In genomic region chr6:15248451-15249370, GRCh38 we compare ENCODE assay signal across 8 cellular contexts. TPM values are rescaled to one million over a fixed set of nuclear protein-coding genes. Genes with fewer than 3 reads are reported as not detected.
DNase-seq lines count a peak whose midpoint lies in the region; ATAC-seq and TF ChIP-seq lines count a peak whose summit lies in the region.

No MANE protein-coding gene starts in this region.

- H3K27me3 Mint-ChIP-seq in GM23338 (ENCODE audit: insufficient read depth, low read depth, poor library complexity) (peaks cover 26% of the 10 kb centered on the region), nephron progenitor cell (ENCODE audit: low read depth, poor library complexity) (no peaks in the 10 kb centered on the region)

- ATAC-seq in GM23338: peak; percentile 13

- DNase-seq in DMS 273 treated with DMSO at 0.1 percent for 48 hours (lab: John Stamatoyannopoulos, UW): peak; percentile 55
- peak; percentile 97 for DNase-seq in GM23338 (ENCODE audit: low spot score)
- peak; percentile 99 for DNase-seq in M059J (ENCODE audit: low read depth)
- DNase-seq in SHP77 (lab: John Stamatoyannopoulos, UW): peak; percentile 89 to 94
- peak; percentile 98 for DNase-seq in activated effector memory CD4-positive, alpha-beta T cell treated with anti-CD3 and anti-CD28 coated beads, Interleukin-2, amount 50 U/mL, for 16 hours
- peak; percentile 95 for DNase-seq in fibroblast of the aortic adventitia (ENCODE audit: low read depth)
- peak; percentile 94 for DNase-seq in nephron progenitor cell
- peak; percentile 94 for DNase-seq in stimulated activated naive CD4-positive, alpha-beta T cell treated with Interleukin-2 at 50 U/mL for 16 hours (lab: John Stamatoyannopoulos, UW)

- H3K27me3 ChIP-seq in GM23338 (ENCODE audit: insufficient read depth): no peaks in the 10 kb centered on the region

- H3K4me1 Mint-ChIP-seq in GM23338: peaks cover 58% of the 10 kb centered on the region
- peaks cover 57% of the 10 kb centered on the region for H3K4me1 Mint-ChIP-seq in nephron progenitor cell

- H3K27ac Mint-ChIP-seq in GM23338: peak overlapping the region; percentile 89
- H3K27ac Mint-ChIP-seq in nephron progenitor cell: peak overlapping the region; percentile 98

- H3K36me3 Mint-ChIP-seq in GM23338 (ENCODE audit: low read depth): peaks cover 70% of the 10 kb centered on the region
- peaks cover 7% of the 10 kb centered on the region for H3K36me3 Mint-ChIP-seq in nephron progenitor cell (ENCODE audit: low read depth)

- peaks cover 49% of the 10 kb centered on the region for H3K4me1 ChIP-seq in GM23338 (ENCODE audit: insufficient read depth)

- H3K27ac ChIP-seq in GM23338 (ENCODE audit: low read depth): peak overlapping the region; percentile 60

- H3K4me2 ChIP-seq in GM23338: peak overlapping the region; percentile 90

- H3K36me3 ChIP-seq in GM23338 (ENCODE audit: insufficient read depth): no peaks in the 10 kb centered on the region; the same call in 1 of the 2 replicates

- peaks cover 91% of the 10 kb centered on the region for H3K79me2 ChIP-seq in GM23338 (replicated peaks; ENCODE audit: insufficient read depth)

- H3K4me3 ChIP-seq in GM23338 (peak overlapping the region; percentile 83), fibroblast of the aortic adventitia (ENCODE audit: low read depth, low read length) (peak overlapping the region; percentile 90)

- H3K4me3 Mint-ChIP-seq in GM23338: peak overlapping the region; percentile 95
- H3K4me3 Mint-ChIP-seq in nephron progenitor cell: peak overlapping the region; percentile 89

- peaks cover 67% of the 10 kb centered on the region for H4K20me1 ChIP-seq in GM23338 (replicated peaks; ENCODE audit: insufficient read depth)

- peak in 1 of 2 experiments; percentile 36; a peak in 2 of 4 replicates for TF ChIP-seq CTCF in GM23338 (conservative IDR thresholded peaks at IDR 0.05; ENCODE audit: low read depth in 2 of 2)
- TF ChIP-seq CTCF in fibroblast of the aortic adventitia (IDR thresholded peaks at IDR 0.05; ENCODE audit: insufficient read depth, low read length): peak; percentile 25
- TF ChIP-seq CTCF in nephron progenitor cell (IDR thresholded peaks at IDR 0.05): no peak

- no peak overlapping the region for H2AFZ ChIP-seq in GM23338

- H3F3A ChIP-seq in GM23338 (replicated peaks; ENCODE audit: low read depth): peaks cover 13% of the 10 kb centered on the region

- H3K9me3 Mint-ChIP-seq in GM23338 (peaks cover 8% of the 10 kb centered on the region; the same call in 2 of the 3 replicates), nephron progenitor cell (no peaks in the 10 kb centered on the region)

- no peaks in the 10 kb centered on the region for H3K9me2 ChIP-seq in GM23338 (ENCODE audit: insufficient read depth)

TF ChIP-seq in GM23338, 12 proteins besides CTCF, POLR2A, EP300 and RAD21:
- TF ChIP-seq POLR2AphosphoS5 (IDR thresholded peaks at IDR 0.05; ENCODE audit: low read depth) (0 out of 2 replicates have a peak, but pooled peaks have one; percentile 20), ZNF462 (CRISPR knock-in tag; IDR thresholded peaks at IDR 0.05) (no peak), ETS1 (IDR thresholded peaks at IDR 0.05) (no peak), CREB1 (CRISPR knock-in tag; IDR thresholded peaks at IDR 0.05; ENCODE audit: low read depth) (peak; percentile 99), REST (IDR thresholded peaks at IDR 0.05; ENCODE audit: unreplicated experiment) (no peak)

RNA-seq across cellular contexts. Expression of gene JARID2, which starts 2.8 kb away (rescaled TPM):
- 177 and 196 TPM in 2 replicates for total RNA-seq in GM23338 (2014; rRNA removed; shearing (Covaris generic))
- 87.6 and 92.8 TPM in 2 replicates for polyA plus RNA-seq in GM23338 (2016; fragmentation: Nextera tagmentation; extraction: Ambion mirVana)
- total RNA-seq in M059J (2014; rRNA removed; shearing (Covaris generic)): 9.0 and 17.6 TPM in 2 replicates
- 2.9 and 8.3 TPM in 2 replicates for total RNA-seq in fibroblast of the aortic adventitia (ENCODE audit: low replicate concordance)

Comparison
In these comparisons a context has a peak if more than half of its experiments do, and no peak if none do; other contexts are left out.
1. Peak in every context shown above with its lines: DNase-seq, ATAC-seq, H3K4me3 ChIP-seq and H3K27ac ChIP-seq.